Comparison of ENCODE assay signal across 8 cellular contexts in genomic region chr19:737591-738093, GRCh38. TPM values are rescaled to one million over a fixed set of nuclear protein-coding genes. Genes with fewer than 3 reads are reported as not detected.
DNase-seq lines count a peak whose midpoint lies in the region; ATAC-seq and TF ChIP-seq lines count a peak whose summit lies in the region.

No MANE protein-coding gene starts in this region.

- CTCF ChIA-PET in CD8-positive, alpha-beta memory T cell (lab: Charles Lee), result interaction anchor here (3.3 kb wide), 1 partner anchor 153 kb away, joined by 11 read pairs; no protein-coding TSS in a partner anchor
- CTCF ChIA-PET in activated CD4-positive, alpha-beta T cell treated with anti-CD3 and anti-CD28 coated beads for 36 hours (lab: Charles Lee), result interaction anchor here (0.7 kb wide), 2 partner anchors 187 to 431 kb away, joined by 3 read pairs; no protein-coding TSS in a partner anchor

- H3K9me3 ChIP-seq in CD8-positive, alpha-beta memory T cell (ENCODE audit: low read length), result no peaks in the 10 kb centered on the region
- H3K9me3 ChIP-seq in mucosa of descending colon, result no peaks in the 10 kb centered on the region

- no peak overlapping the region for H3K27ac ChIP-seq in CD8-positive, alpha-beta memory T cell (ENCODE audit: low read depth, low read length)
- H3K27ac ChIP-seq in coronary artery, result no peak overlapping the region

- H3K27ac Mint-ChIP-seq in CD8-positive, alpha-beta memory T cell, result peak overlapping the region in 1 of 8 donors; percentile 89
- H3K27ac Mint-ChIP-seq in activated CD4-positive, alpha-beta T cell treated with anti-CD3 and anti-CD28 coated beads for 36 hours, result no peak overlapping the region
- no peak overlapping the region for H3K27ac Mint-ChIP-seq in stimulated activated memory B cell treated with anti-CD40 and anti-IgM and Interleukin-4, amounts not matched to agents 10 μg/mL and 1 μg/mL and 100 μg/mL, for 72 hours

- peaks cover 4% of the 10 kb centered on the region in 2 donors for H3K27me3 Mint-ChIP-seq in CD8-positive, alpha-beta memory T cell
- H3K27me3 Mint-ChIP-seq in activated CD4-positive, alpha-beta T cell treated with anti-CD3 and anti-CD28 coated beads for 36 hours, result no peaks in the 10 kb centered on the region
- H3K27me3 Mint-ChIP-seq in stimulated activated memory B cell treated with anti-CD40 and anti-IgM and Interleukin-4, amounts not matched to agents 10 μg/mL and 1 μg/mL and 100 μg/mL, for 72 hours, result peaks cover 62% of the 10 kb centered on the region

- peak; percentile 79 for ATAC-seq in activated CD4-positive, alpha-beta T cell treated with anti-CD3 and anti-CD28 coated beads for 36 hours
- ATAC-seq in mucosa of descending colon (peak; percentile 53), GM21786 (IDR thresholded peaks at IDR 0.05; ENCODE audit: unreplicated experiment) (no peak)
- ATAC-seq in stimulated activated memory B cell treated with anti-CD40 and anti-IgM and Interleukin-4, amounts not matched to agents 10 μg/mL and 1 μg/mL and 100 μg/mL, for 72 hours, result peak; percentile 62

- H3K4me1 Mint-ChIP-seq in CD8-positive, alpha-beta memory T cell, result peaks cover 5 to 11% (median 5%) of the 10 kb centered on the region in 3 donors
- no peaks in the 10 kb centered on the region for H3K4me1 Mint-ChIP-seq in activated CD4-positive, alpha-beta T cell treated with anti-CD3 and anti-CD28 coated beads for 36 hours
- H3K4me1 Mint-ChIP-seq in stimulated activated memory B cell treated with anti-CD40 and anti-IgM and Interleukin-4, amounts not matched to agents 10 μg/mL and 1 μg/mL and 100 μg/mL, for 72 hours, result peaks cover 14% of the 10 kb centered on the region

- H3K4me1 ChIP-seq in CD8-positive, alpha-beta memory T cell (ENCODE audit: insufficient read depth, low read length), result no peaks in the 10 kb centered on the region
- peaks cover 35% of the 10 kb centered on the region for H3K4me1 ChIP-seq in mucosa of descending colon (ENCODE audit: low read depth)

- no peaks in the 10 kb centered on the region for H3K36me3 Mint-ChIP-seq in CD8-positive, alpha-beta memory T cell
- no peaks in the 10 kb centered on the region for H3K36me3 Mint-ChIP-seq in activated CD4-positive, alpha-beta T cell treated with anti-CD3 and anti-CD28 coated beads for 36 hours (ENCODE audit: low read depth)
- no peaks in the 10 kb centered on the region for H3K36me3 Mint-ChIP-seq in stimulated activated memory B cell treated with anti-CD40 and anti-IgM and Interleukin-4, amounts not matched to agents 10 μg/mL and 1 μg/mL and 100 μg/mL, for 72 hours

- intact Hi-C loops in activated CD4-positive, alpha-beta T cell treated with anti-CD3 and anti-CD28 coated beads for 36 hours (cut with DNase I, micrococcal nuclease), result loop anchor here in 1 of 2 experiments (5.0 to 10.0 kb wide), 2 partner anchors 35 to 153 kb away; partner anchors contain the start of gene HCN2
- intact Hi-C loops in mucosa of descending colon (cut with DNase I, micrococcal nuclease), result loop anchor here in 1 of 2 donors (10.0 kb wide), 1 partner anchor 153 kb away; the partner anchor contains the start of gene HCN2

- H3K4me3 ChIP-seq in CD8-positive, alpha-beta memory T cell (ENCODE audit: low read length), result no peak overlapping the region
- H3K4me3 ChIP-seq in choroid plexus epithelial cell (ENCODE audit: low read depth, low read length) (no peak overlapping the region), mucosa of descending colon (no peak overlapping the region), coronary artery (no peak overlapping the region)

- DNase-seq in CD8-positive, alpha-beta memory T cell, result peak; percentile 33 to 69 (median 44)
- DNase-seq in activated CD4-positive, alpha-beta T cell treated with anti-CD3 and anti-CD28 coated beads for 36 hours, result peak; percentile 76
- DNase-seq in choroid plexus epithelial cell (ENCODE audit: low read depth), result peak; percentile 50
- peak in 2 of 3 donors; percentile 66 to 80 for DNase-seq in mucosa of descending colon
- no peak for DNase-seq in coronary artery (ENCODE audit: low spot score)

- POLR2A ChIA-PET in CD8-positive, alpha-beta memory T cell (lab: Charles Lee), result no interaction called here
- POLR2A ChIA-PET in activated CD4-positive, alpha-beta T cell treated with anti-CD3 and anti-CD28 coated beads for 36 hours (lab: Charles Lee), result no interaction called here

- peaks cover 0 to 2% (median 0%) of the 10 kb centered on the region in 5 donors for H3K9me3 Mint-ChIP-seq in CD8-positive, alpha-beta memory T cell
- no peaks in the 10 kb centered on the region for H3K9me3 Mint-ChIP-seq in activated CD4-positive, alpha-beta T cell treated with anti-CD3 and anti-CD28 coated beads for 36 hours (ENCODE audit: low read depth)
- no peaks in the 10 kb centered on the region for H3K9me3 Mint-ChIP-seq in stimulated activated memory B cell treated with anti-CD40 and anti-IgM and Interleukin-4, amounts not matched to agents 10 μg/mL and 1 μg/mL and 100 μg/mL, for 72 hours

- no peaks in the 10 kb centered on the region for H3K27me3 ChIP-seq in CD8-positive, alpha-beta memory T cell (ENCODE audit: insufficient read depth, low read length, poor library complexity, severe bottlenecking)

- H3K36me3 ChIP-seq in CD8-positive, alpha-beta memory T cell (ENCODE audit: insufficient read depth, low read length), result no peaks in the 10 kb centered on the region
- H3K36me3 ChIP-seq in mucosa of descending colon (ENCODE audit: low read depth), result no peaks in the 10 kb centered on the region

- peak; percentile 58 for TF ChIP-seq RAD21 in Ishikawa (IDR thresholded peaks at IDR 0.05; ENCODE audit: low read depth)

- no peak for TF ChIP-seq EP300 in Ishikawa (IDR thresholded peaks at IDR 0.05; ENCODE audit: borderline replicate concordance)

- H3K4me3 Mint-ChIP-seq in CD8-positive, alpha-beta memory T cell, result no peak overlapping the region
- H3K4me3 Mint-ChIP-seq in activated CD4-positive, alpha-beta T cell treated with anti-CD3 and anti-CD28 coated beads for 36 hours, result no peak overlapping the region
- H3K4me3 Mint-ChIP-seq in stimulated activated memory B cell treated with anti-CD40 and anti-IgM and Interleukin-4, amounts not matched to agents 10 μg/mL and 1 μg/mL and 100 μg/mL, for 72 hours, result no peak overlapping the region

- peak; percentile 77 for TF ChIP-seq CTCF in choroid plexus epithelial cell (conservative IDR thresholded peaks at IDR 0.05; ENCODE audit: low read depth, low read length)
- TF ChIP-seq CTCF in mucosa of descending colon (IDR thresholded peaks at IDR 0.05), result peak; percentile 45
- TF ChIP-seq CTCF in coronary artery (IDR thresholded peaks at IDR 0.05), result no peak

TF ChIP-seq in Ishikawa, 13 proteins besides CTCF, POLR2A, EP300 and RAD21:
- TF ChIP-seq NFIC (IDR thresholded peaks at IDR 0.05) (no peak), ZBTB7A (IDR thresholded peaks at IDR 0.05; ENCODE audit: low read depth) (peak; percentile 58; the same call in 1 of the 2 replicates)

RNA-seq across cellular contexts. Expression of gene MISP, which starts 13.3 kb away (rescaled TPM):
- total RNA-seq in CD8-positive, alpha-beta memory T cell, result not detected
- polyA plus RNA-seq in CD8-positive, alpha-beta memory T cell, result not detected
- under 1 TPM in 1 of 2 experiments, not detected in 1; 0.07 TPM for total RNA-seq in activated CD4-positive, alpha-beta T cell treated with anti-CD3 and anti-CD28 coated beads for 36 hours
- 100 to 1,000 TPM; 184 to 443 (median 361) TPM for total RNA-seq in mucosa of descending colon

RNA-seq across cellular contexts. Expression of gene PALM, which starts 28.9 kb away (rescaled TPM):
- total RNA-seq in CD8-positive, alpha-beta memory T cell, result not detected
- polyA plus RNA-seq in CD8-positive, alpha-beta memory T cell, result not detected
- total RNA-seq in activated CD4-positive, alpha-beta T cell treated with anti-CD3 and anti-CD28 coated beads for 36 hours, result under 1 TPM in 1 of 2 experiments, not detected in 1; 0.18 TPM
- total RNA-seq in mucosa of descending colon, result 10 to 100 TPM in 2 of 3 donors, 1 to 10 TPM in 1; 8.1 to 58.4 (median 13.0) TPM

RNA-seq across cellular contexts. Expression of gene PRSS57, which starts 42.4 kb away (rescaled TPM):
- total RNA-seq in CD8-positive, alpha-beta memory T cell, result not detected
- polyA plus RNA-seq in CD8-positive, alpha-beta memory T cell, result not detected
- total RNA-seq in activated CD4-positive, alpha-beta T cell treated with anti-CD3 and anti-CD28 coated beads for 36 hours, result not detected
- total RNA-seq in mucosa of descending colon, result not detected

RNA-seq across cellular contexts. Expression of gene PTBP1, which starts 59.6 kb away (rescaled TPM):
- 100 to 1,000 TPM; 969 to 978 TPM for total RNA-seq in CD8-positive, alpha-beta memory T cell
- polyA plus RNA-seq in CD8-positive, alpha-beta memory T cell, result 177 TPM
- total RNA-seq in activated CD4-positive, alpha-beta T cell treated with anti-CD3 and anti-CD28 coated beads for 36 hours, result 100 to 1,000 TPM; 584 to 738 TPM
- 100 to 1,000 TPM; 204 to 305 (median 281) TPM for total RNA-seq in mucosa of descending colon

Comparison
In these comparisons a context has a peak if more than half of its experiments do, and no peak if none do; other contexts are left out.
1. RNA of gene MISP, which starts 13.3 kb away (total RNA-seq): 184 to 443 TPM in mucosa of descending colon; 0.07 TPM in activated CD4-positive, alpha-beta T cell treated with anti-CD3 and anti-CD28 coated beads for 36 hours and not detected in CD8-positive, alpha-beta memory T cell; every median in the first group is over 100 times any median in the second.
2. RNA of gene PALM, which starts 28.9 kb away (total RNA-seq): 8.1 to 58.4 TPM in mucosa of descending colon; 0.18 TPM in activated CD4-positive, alpha-beta T cell treated with anti-CD3 and anti-CD28 coated beads for 36 hours and not detected in CD8-positive, alpha-beta memory T cell; every median in the first group is over 4 times any median in the second.